10 cellular contexts compared by ENCODE assay signal in the genomic region with DNA sequence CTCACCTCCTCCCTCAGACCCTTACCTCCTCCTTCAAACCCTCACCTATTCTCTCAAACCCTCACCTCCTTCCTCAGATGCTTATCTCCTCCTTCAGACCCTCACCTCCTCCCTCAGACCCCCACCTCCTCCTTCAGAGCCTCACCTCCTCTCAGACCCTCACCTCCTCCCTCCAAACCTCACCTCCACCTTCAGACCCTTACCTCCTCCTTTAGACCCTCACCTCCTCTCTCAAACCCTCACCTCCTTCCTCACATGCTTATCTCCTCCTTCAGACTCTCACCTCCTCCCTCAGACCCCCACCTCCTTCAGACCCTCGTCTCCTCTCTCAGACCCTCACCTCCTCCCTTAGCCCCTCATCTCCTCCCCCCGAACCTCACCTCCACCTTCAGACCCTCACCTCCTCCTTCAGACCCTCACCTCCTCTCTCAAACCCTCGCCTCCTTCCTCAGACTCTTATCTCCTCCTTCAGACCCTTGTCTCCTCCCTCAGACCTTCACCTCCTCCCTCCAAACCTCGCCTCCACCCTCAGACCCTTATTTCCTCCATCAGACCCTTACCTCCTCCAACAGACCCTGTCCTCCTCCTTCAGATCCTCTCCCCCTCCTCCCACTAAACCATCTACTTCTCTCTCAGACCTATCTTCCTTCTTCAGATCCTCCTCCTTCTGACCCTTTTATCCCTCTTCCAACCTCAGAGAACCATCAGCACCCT. TPM values are rescaled to one million over a fixed set of nuclear protein-coding genes. Genes with fewer than 3 reads are reported as not detected.
DNase-seq lines count a peak whose midpoint lies in the region; ATAC-seq, FAIRE-seq and TF ChIP-seq lines count a peak whose summit lies in the region.
"Had no signal": no experiment of that assay in that cellular context is flagged by ENCODE, and none has a peak within 500 bp of the region (broad histone marks: within the 10 kb centered on the region; RNA-seq: fewer than 3 reads in every experiment).

No MANE protein-coding gene starts in this region.

- DNase-seq in activated CD4-positive, alpha-beta T cell treated with anti-CD3 and anti-CD28 coated beads, Interleukin-2, amount 10 ng/mL, durations not matched to agents 24 days and 14 days, result no peak
- no peak for DNase-seq in activated CD4-positive, alpha-beta T cell treated with anti-CD3 and anti-CD28 coated beads, Interleukin-2, amount 50 U/mL, for 1 hour
- no peak for DNase-seq in astrocyte (ENCODE audit: low read depth)
- DNase-seq in mucosa of descending colon, result peak in 2 of 3 donors; percentile 14
- no peak for DNase-seq in suprapubic skin (ENCODE audit: low spot score in 2 of 2)
- no peak for DNase-seq in NCI-H526 (lab: John Stamatoyannopoulos, UW)
- no peak for DNase-seq in stimulated activated CD4-positive, alpha-beta T cell treated with anti-CD3 and anti-CD28 coated beads, Interleukin-4, amount 100 ng/mL, for 4 hours
- DNase-seq in central memory CD4-positive, alpha-beta T cell, result no peak
- DNase-seq: NCI-H2081 treated with DMSO at 0.1 percent for 48 hours had no signal

- H3K4me2 ChIP-seq in astrocyte (ENCODE audit: low read length), result peak overlapping the region; percentile 33

- no peak for TF ChIP-seq CTCF in astrocyte (IDR thresholded peaks at IDR 0.05; ENCODE audit: insufficient read depth, low read depth, low read length)
- TF ChIP-seq CTCF in mucosa of descending colon (IDR thresholded peaks at IDR 0.05), result no peak
- no peak for TF ChIP-seq CTCF in suprapubic skin (IDR thresholded peaks at IDR 0.05)

- peaks cover 19% of the 10 kb centered on the region for H4K20me1 ChIP-seq in astrocyte (ENCODE audit: insufficient read depth, low read length)

- H3K9me3 ChIP-seq in astrocyte (ENCODE audit: insufficient read depth, low read depth, low read length) (no peaks in the 10 kb centered on the region), mucosa of descending colon (no peaks in the 10 kb centered on the region), suprapubic skin (no peaks in the 10 kb centered on the region)

- peaks cover 22% of the 10 kb centered on the region for H3K79me2 ChIP-seq in astrocyte (ENCODE audit: insufficient read depth, low read length)

- peak overlapping the region; percentile 94 for H3K27ac Mint-ChIP-seq in activated CD4-positive, alpha-beta T cell treated with anti-CD3 and anti-CD28 coated beads, Interleukin-2, amount 10 ng/mL, durations not matched to agents 24 days and 14 days
- H3K27ac Mint-ChIP-seq in astrocyte (ENCODE audit: unreplicated experiment), result peak overlapping the region; percentile 53

- 79% methylated on average over 4 of the region's 4 CpGs for WGBS in suprapubic skin

- H3K27me3 ChIP-seq in astrocyte (ENCODE audit: insufficient read depth, low read length) (no peaks in the 10 kb centered on the region), suprapubic skin (no peaks in the 10 kb centered on the region)

- peaks cover 4% of the 10 kb centered on the region for H3K27me3 Mint-ChIP-seq in activated CD4-positive, alpha-beta T cell treated with anti-CD3 and anti-CD28 coated beads, Interleukin-2, amount 10 ng/mL, durations not matched to agents 24 days and 14 days
- peaks cover 12% of the 10 kb centered on the region for H3K27me3 Mint-ChIP-seq in astrocyte (ENCODE audit: low read depth, unreplicated experiment)

- no peak for TF ChIP-seq POLR2A in suprapubic skin (IDR thresholded peaks at IDR 0.05)

- no peaks in the 10 kb centered on the region for H3K36me3 ChIP-seq in astrocyte (ENCODE audit: insufficient read depth, low read length)
- H3K36me3 ChIP-seq in mucosa of descending colon (ENCODE audit: low read depth), result no peaks in the 10 kb centered on the region
- H3K36me3 ChIP-seq in suprapubic skin, result peaks cover 1% of the 10 kb centered on the region

- intact Hi-C loops in activated CD4-positive, alpha-beta T cell treated with anti-CD3 and anti-CD28 coated beads, Interleukin-2, amount 10 ng/mL, durations not matched to agents 24 days and 14 days (cut with micrococcal nuclease), result no loop called here
- intact Hi-C loops in mucosa of descending colon (cut with DNase I, micrococcal nuclease), result no loop called here

- H3K4me3 ChIP-seq in astrocyte (ENCODE audit: insufficient read depth, low read depth, low read length) (no peak overlapping the region), mucosa of descending colon (no peak overlapping the region), suprapubic skin (no peak overlapping the region)

- H3K9me3 Mint-ChIP-seq in activated CD4-positive, alpha-beta T cell treated with anti-CD3 and anti-CD28 coated beads, Interleukin-2, amount 10 ng/mL, durations not matched to agents 24 days and 14 days, result no peaks in the 10 kb centered on the region
- no peaks in the 10 kb centered on the region for H3K9me3 Mint-ChIP-seq in astrocyte (ENCODE audit: unreplicated experiment)

- H3K36me3 Mint-ChIP-seq in activated CD4-positive, alpha-beta T cell treated with anti-CD3 and anti-CD28 coated beads, Interleukin-2, amount 10 ng/mL, durations not matched to agents 24 days and 14 days (ENCODE audit: low read depth), result peaks cover 24% of the 10 kb centered on the region
- peaks cover 11% of the 10 kb centered on the region for H3K36me3 Mint-ChIP-seq in astrocyte (ENCODE audit: low read depth, unreplicated experiment)

- no peak for TF ChIP-seq EP300 in suprapubic skin (IDR thresholded peaks at IDR 0.05)

- H3K4me3 Mint-ChIP-seq in activated CD4-positive, alpha-beta T cell treated with anti-CD3 and anti-CD28 coated beads, Interleukin-2, amount 10 ng/mL, durations not matched to agents 24 days and 14 days, result peak overlapping the region; percentile 60
- peak overlapping the region; percentile 65 for H3K4me3 Mint-ChIP-seq in astrocyte (ENCODE audit: unreplicated experiment)

- H3K9ac ChIP-seq in astrocyte (ENCODE audit: low read length), result peak overlapping the region; percentile 23

- no peak overlapping the region for H2AFZ ChIP-seq in astrocyte (ENCODE audit: low read depth, low read length)

- H3K4me1 ChIP-seq in astrocyte (ENCODE audit: insufficient read depth, low read length), result peaks cover 41% of the 10 kb centered on the region
- H3K4me1 ChIP-seq in mucosa of descending colon (ENCODE audit: low read depth), result peaks cover 70% of the 10 kb centered on the region
- peaks cover 85% of the 10 kb centered on the region for H3K4me1 ChIP-seq in suprapubic skin

- no peak for ATAC-seq in mucosa of descending colon

- peaks cover 41% of the 10 kb centered on the region for H3K4me1 Mint-ChIP-seq in activated CD4-positive, alpha-beta T cell treated with anti-CD3 and anti-CD28 coated beads, Interleukin-2, amount 10 ng/mL, durations not matched to agents 24 days and 14 days
- H3K4me1 Mint-ChIP-seq in astrocyte (ENCODE audit: low read depth, unreplicated experiment), result peaks cover 23% of the 10 kb centered on the region

- no peak overlapping the region for H3K27ac ChIP-seq in astrocyte (ENCODE audit: low read depth, low read length)
- peak overlapping the region; percentile 96 for H3K27ac ChIP-seq in suprapubic skin

- FAIRE-seq in astrocyte (lab: Jason Lieb, UNC), result no peak

RNA-seq across cellular contexts. Expression of a gene that starts 2.5 kb away (rescaled TPM):
- total RNA-seq in activated CD4-positive, alpha-beta T cell treated with anti-CD3 and anti-CD28 coated beads, Interleukin-2, amount 10 ng/mL, durations not matched to agents 24 days and 14 days, result 66.3 and 73.1 TPM in 2 replicates
- total RNA-seq in astrocyte (16.9 and 17.3 TPM in 2 replicates), mucosa of descending colon (100 to 1,000 TPM in 1 of 3 donors, 10 to 100 TPM in 2; 78.9 to 145 (median 90.6) TPM), suprapubic skin (10 to 100 TPM; 13.9 to 29.1 (median 17.9) TPM)

RNA-seq across cellular contexts. Expression of a gene that starts 31.6 kb away (rescaled TPM):
- not detected in 2 replicates for total RNA-seq in activated CD4-positive, alpha-beta T cell treated with anti-CD3 and anti-CD28 coated beads, Interleukin-2, amount 10 ng/mL, durations not matched to agents 24 days and 14 days
- not detected in 2 replicates for total RNA-seq in astrocyte
- 10 to 100 TPM; 36.5 to 92.6 (median 59.1) TPM for total RNA-seq in mucosa of descending colon
- 10 to 100 TPM; 60.4 to 94.4 (median 65.7) TPM for total RNA-seq in suprapubic skin

RNA-seq across cellular contexts. Expression of a gene that starts 47.1 kb away (rescaled TPM):
- total RNA-seq in activated CD4-positive, alpha-beta T cell treated with anti-CD3 and anti-CD28 coated beads, Interleukin-2, amount 10 ng/mL, durations not matched to agents 24 days and 14 days, result not detected in 2 replicates
- total RNA-seq in astrocyte (0.14 TPM in 1 of 2 replicates, not detected in the other), mucosa of descending colon (under 1 TPM in 1 of 3 donors, not detected in 2; 0.17 TPM), suprapubic skin (not detected)
- total RNA-seq: pulmonary artery endothelial cell had no signal

Comparison
In these comparisons a context has a peak if more than half of its experiments do, and no peak if none do; other contexts are left out.
1. DNase-seq: peak in mucosa of descending colon (2 of 3); none in activated CD4-positive, alpha-beta T cell treated with anti-CD3 and anti-CD28 coated beads, Interleukin-2, amount 10 ng/mL, durations not matched to agents 24 days and 14 days (single experiment), activated CD4-positive, alpha-beta T cell treated with anti-CD3 and anti-CD28 coated beads, Interleukin-2, amount 50 U/mL, for 1 hour (single experiment), astrocyte (single experiment), suprapubic skin (0 of 2), NCI-H526 (0 of 2), stimulated activated CD4-positive, alpha-beta T cell treated with anti-CD3 and anti-CD28 coated beads, Interleukin-4, amount 100 ng/mL, for 4 hours (0 of 2) and central memory CD4-positive, alpha-beta T cell (single experiment).
2. RNA of a gene that starts 31.6 kb away (total RNA-seq): 60.4 to 94.4 TPM in suprapubic skin and 36.5 to 92.6 TPM in mucosa of descending colon; not detected in activated CD4-positive, alpha-beta T cell treated with anti-CD3 and anti-CD28 coated beads, Interleukin-2, amount 10 ng/mL, durations not matched to agents 24 days and 14 days and not detected in astrocyte; every median in the first group is over 10 times any median in the second.